10 cellular contexts compared by ENCODE assay signal in the genomic region with DNA sequence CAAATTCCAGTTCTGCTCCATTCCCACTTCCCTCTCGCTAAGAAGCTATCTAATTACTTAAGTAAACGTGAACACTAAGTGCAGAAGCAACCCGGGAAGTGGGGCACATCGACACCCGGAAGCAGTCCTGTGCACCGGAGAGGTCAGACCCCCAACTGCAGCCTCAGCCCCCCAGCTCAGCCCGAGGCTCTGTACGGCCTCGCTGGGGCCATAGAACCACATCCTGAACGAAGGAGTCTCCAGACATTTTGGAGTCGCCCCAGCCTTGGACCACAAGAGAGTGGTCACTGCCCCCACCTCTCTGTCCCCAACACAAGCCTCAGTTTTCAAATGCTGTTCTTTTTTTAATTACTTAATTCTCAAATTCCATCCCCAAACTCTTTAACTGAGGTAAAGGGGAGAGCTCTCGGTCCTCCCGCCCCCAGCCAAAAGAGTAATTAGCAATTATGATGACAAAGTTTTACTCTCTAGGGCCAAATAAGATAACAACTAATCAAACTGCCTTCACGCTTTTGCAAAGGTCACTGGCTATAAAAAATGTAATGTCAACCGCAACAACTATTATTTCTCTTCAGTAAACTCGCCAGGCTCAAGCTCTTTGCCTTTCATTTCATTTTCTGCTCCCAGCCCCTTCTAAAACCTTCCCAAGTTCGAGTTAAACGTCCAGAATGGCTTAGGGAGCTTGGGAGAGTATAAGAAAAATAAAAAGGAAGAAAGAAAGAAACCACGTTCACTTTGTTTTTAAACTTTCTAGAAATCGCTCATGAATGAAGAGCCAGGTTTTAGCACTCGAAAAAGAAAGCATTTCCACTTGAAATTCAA. TPM values are rescaled to one million over a fixed set of nuclear protein-coding genes. Genes with fewer than 3 reads are reported as not detected.
A peak's percentile ranks its signal among the peaks of the same experiment; 100 is the strongest.
DNase-seq lines count a peak whose midpoint lies in the region; ATAC-seq and TF ChIP-seq lines count a peak whose summit lies in the region.
"Had no signal": no experiment of that assay in that cellular context is flagged by ENCODE, and none has a peak within 500 bp of the region (broad histone marks: within the 10 kb centered on the region; RNA-seq: fewer than 3 reads in every experiment).

No MANE protein-coding gene starts in this region.

- peaks cover 76% of the 10 kb centered on the region for H3K27me3 Mint-ChIP-seq in activated CD4-positive, alpha-beta T cell treated with anti-CD3 and anti-CD28 coated beads, Interleukin-2, amount 10 ng/mL, durations not matched to agents 24 days and 14 days
- peaks cover 69 to 89% of the 10 kb centered on the region in 2 donors for H3K27me3 Mint-ChIP-seq in effector memory CD8-positive, alpha-beta T cell
- H3K27me3 Mint-ChIP-seq in progenitor cell of endocrine pancreas = peaks cover 83% of the 10 kb centered on the region
- peaks cover 91 to 100% (median 97%) of the 10 kb centered on the region in 3 donors for H3K27me3 Mint-ChIP-seq in CD14-positive monocyte (ENCODE audit: low read depth in 3 of 3)

- no peak for ATAC-seq in effector memory CD8-positive, alpha-beta T cell (replicated peaks)

- intact Hi-C loops in activated CD4-positive, alpha-beta T cell treated with anti-CD3 and anti-CD28 coated beads, Interleukin-2, amount 10 ng/mL, durations not matched to agents 24 days and 14 days (cut with micrococcal nuclease) = loop anchor here (2.0 kb wide), 1 partner anchor 18 kb away; no protein-coding TSS in a partner anchor
- intact Hi-C loops in CD14-positive monocyte (cut with micrococcal nuclease) = no loop called here

- H3K4me1 Mint-ChIP-seq in activated CD4-positive, alpha-beta T cell treated with anti-CD3 and anti-CD28 coated beads, Interleukin-2, amount 10 ng/mL, durations not matched to agents 24 days and 14 days = peaks cover 20% of the 10 kb centered on the region
- peaks cover 36 to 37% of the 10 kb centered on the region in 2 donors for H3K4me1 Mint-ChIP-seq in effector memory CD8-positive, alpha-beta T cell (ENCODE audit: low read depth in 2 of 2)
- H3K4me1 Mint-ChIP-seq in progenitor cell of endocrine pancreas (ENCODE audit: low read depth) (peaks cover 20% of the 10 kb centered on the region), CD14-positive monocyte (peaks cover 51% of the 10 kb centered on the region)

- H3K4me3 Mint-ChIP-seq in activated CD4-positive, alpha-beta T cell treated with anti-CD3 and anti-CD28 coated beads, Interleukin-2, amount 10 ng/mL, durations not matched to agents 24 days and 14 days = peak overlapping the region; percentile 44
- H3K4me3 Mint-ChIP-seq in effector memory CD8-positive, alpha-beta T cell = peak overlapping the region; percentile 75 to 88
- H3K4me3 Mint-ChIP-seq in progenitor cell of endocrine pancreas (ENCODE audit: low read depth) (peak overlapping the region; percentile 56), CD14-positive monocyte (peak overlapping the region in 1 of 2 donors; percentile 91)

- TF ChIP-seq CTCF in progenitor cell of endocrine pancreas (IDR thresholded peaks at IDR 0.05; ENCODE audit: unreplicated experiment) (no peak), CD14-positive monocyte (IDR thresholded peaks at IDR 0.05) (no peak)

- no peak for DNase-seq in activated CD4-positive, alpha-beta T cell treated with anti-CD3 and anti-CD28 coated beads, Interleukin-2, amount 10 ng/mL, durations not matched to agents 24 days and 14 days
- no peak for DNase-seq in activated CD4-positive, alpha-beta T cell treated with anti-CD3 and anti-CD28 coated beads, Interleukin-2, amount 50 U/mL, for 48 hours
- DNase-seq in NCI-H69 (lab: John Stamatoyannopoulos, UW) (peak; percentile 78), progenitor cell of endocrine pancreas (ENCODE audit: low spot score, unreplicated experiment) (no peak), CD14-positive monocyte (ENCODE audit: low spot score) (no peak), NCI-H146 (lab: John Stamatoyannopoulos, UW) (no peak), C1 segment of cervical spinal cord (lab: John Stamatoyannopoulos, UW) (no peak)
- DNase-seq in effector memory CD8-positive, alpha-beta T cell = no peak
- DNase-seq: AML-193 had no signal

- peak overlapping the region; percentile 36 for H3K27ac Mint-ChIP-seq in activated CD4-positive, alpha-beta T cell treated with anti-CD3 and anti-CD28 coated beads, Interleukin-2, amount 10 ng/mL, durations not matched to agents 24 days and 14 days
- H3K27ac Mint-ChIP-seq in effector memory CD8-positive, alpha-beta T cell = no peak overlapping the region
- no peak overlapping the region for H3K27ac Mint-ChIP-seq in progenitor cell of endocrine pancreas
- H3K27ac Mint-ChIP-seq in CD14-positive monocyte = peak overlapping the region in 1 of 7 donors; percentile 45

- H3K9me3 Mint-ChIP-seq in activated CD4-positive, alpha-beta T cell treated with anti-CD3 and anti-CD28 coated beads, Interleukin-2, amount 10 ng/mL, durations not matched to agents 24 days and 14 days = peaks cover 14% of the 10 kb centered on the region
- H3K9me3 Mint-ChIP-seq in effector memory CD8-positive, alpha-beta T cell = no peaks in the 10 kb centered on the region
- H3K9me3 Mint-ChIP-seq in progenitor cell of endocrine pancreas (ENCODE audit: low read depth) = no peaks in the 10 kb centered on the region
- peaks cover 20 to 69% (median 59%) of the 10 kb centered on the region in 7 donors for H3K9me3 Mint-ChIP-seq in CD14-positive monocyte

- H3K36me3 Mint-ChIP-seq in activated CD4-positive, alpha-beta T cell treated with anti-CD3 and anti-CD28 coated beads, Interleukin-2, amount 10 ng/mL, durations not matched to agents 24 days and 14 days (ENCODE audit: low read depth) = peaks cover 5% of the 10 kb centered on the region
- peaks cover 20% of the 10 kb centered on the region for H3K36me3 Mint-ChIP-seq in effector memory CD8-positive, alpha-beta T cell (ENCODE audit: insufficient read depth)
- H3K36me3 Mint-ChIP-seq in progenitor cell of endocrine pancreas (ENCODE audit: insufficient read depth) (no peaks in the 10 kb centered on the region), CD14-positive monocyte (peaks cover 22 to 40% of the 10 kb centered on the region in 2 donors)

RNA-seq across cellular contexts. Expression of a gene that starts 2.2 kb away (rescaled TPM):
- not detected in 2 replicates for total RNA-seq in activated CD4-positive, alpha-beta T cell treated with anti-CD3 and anti-CD28 coated beads, Interleukin-2, amount 10 ng/mL, durations not matched to agents 24 days and 14 days
- total RNA-seq in progenitor cell of endocrine pancreas = 7.5 and 7.6 TPM in 2 replicates
- polyA plus RNA-seq in CD14-positive monocyte = not detected
- total RNA-seq: skeletal muscle tissue had no signal
